1 cellular context compared by ENCODE assay signal in genomic region chr14:68602507-68602906, GRCh38.
TF ChIP-seq lines count a peak whose summit lies in the region.

No MANE protein-coding gene starts in this region.

TF ChIP-seq in WTC11, 78 proteins besides CTCF, POLR2A, EP300 and RAD21 (continued from another document):
- TF ChIP-seq, protein P1, sequence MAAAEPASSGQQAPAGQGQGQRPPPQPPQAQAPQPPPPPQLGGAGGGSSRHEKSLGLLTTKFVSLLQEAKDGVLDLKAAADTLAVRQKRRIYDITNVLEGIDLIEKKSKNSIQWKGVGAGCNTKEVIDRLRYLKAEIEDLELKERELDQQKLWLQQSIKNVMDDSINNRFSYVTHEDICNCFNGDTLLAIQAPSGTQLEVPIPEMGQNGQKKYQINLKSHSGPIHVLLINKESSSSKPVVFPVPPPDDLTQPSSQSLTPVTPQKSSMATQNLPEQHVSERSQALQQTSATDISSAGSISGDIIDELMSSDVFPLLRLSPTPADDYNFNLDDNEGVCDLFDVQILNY (CRISPR knock-in tag; IDR thresholded peaks at IDR 0.05): no peak
TF ChIP-seq in WTC11: peak in this region for 0.
